Comparison of ENCODE assay signal across 18 cellular contexts in genomic region chr14:99512110-99512449, GRCh38. TPM values are rescaled to one million over a fixed set of nuclear protein-coding genes. Genes with fewer than 3 reads are reported as not detected.
DNase-seq lines count a peak whose midpoint lies in the region; ATAC-seq lines count a peak whose summit lies in the region.
"Had no signal": no experiment of that assay in that cellular context is flagged by ENCODE, and none has a peak within 500 bp of the region (broad histone marks: within the 10 kb centered on the region; RNA-seq: fewer than 3 reads in every experiment).

No MANE protein-coding gene starts in this region.

- H3K36me3 ChIP-seq in mesenchymal stem cell (ENCODE audit: control insufficient read depth in 1 of 2, insufficient read depth in 2 of 2, low read depth in 1 of 2, low read length in 2 of 2) = peaks cover 35 to 75% of the 10 kb centered on the region in 2 experiments
- H3K36me3 ChIP-seq in stomach smooth muscle (ENCODE audit: control insufficient read depth in 2 of 2, insufficient read depth in 2 of 2, low read length in 2 of 2) = peaks cover 32 to 38% of the 10 kb centered on the region in 2 donors

- H3K9ac ChIP-seq in mesenchymal stem cell (ENCODE audit: low read length) (peak overlapping the region; percentile 46), stomach smooth muscle (ENCODE audit: low read length in 2 of 2) (no peak overlapping the region)

- H2AK5ac ChIP-seq in mesenchymal stem cell (ENCODE audit: low read length, severe bottlenecking) = no peak overlapping the region

- peaks cover 0 to under 1% of the 10 kb centered on the region in 2 experiments for H3K27me3 ChIP-seq in mesenchymal stem cell (ENCODE audit: control insufficient read depth in 1 of 2, insufficient read depth in 1 of 2, low read length in 2 of 2)
- H3K27me3 ChIP-seq in stomach smooth muscle (ENCODE audit: control insufficient read depth in 1 of 2, insufficient read depth in 2 of 2, low read length in 2 of 2) = no peaks in the 10 kb centered on the region
- H3K27me3 ChIP-seq: thyroid gland had no signal

- H3K4me1 ChIP-seq in mesenchymal stem cell (ENCODE audit: control insufficient read depth, insufficient read depth, low read depth, low read length) = peaks cover 8% of the 10 kb centered on the region
- H3K4me1 ChIP-seq in stomach smooth muscle (ENCODE audit: control insufficient read depth, insufficient read depth, low read length) = peaks cover 26% of the 10 kb centered on the region
- H3K4me1 ChIP-seq: thyroid gland had no signal

- H3K14ac ChIP-seq in mesenchymal stem cell (ENCODE audit: low read length in 2 of 2) = no peak overlapping the region

- peak overlapping the region; percentile 29 for H3K27ac Mint-ChIP-seq in activated CD4-positive, alpha-beta T cell treated with anti-CD3 and anti-CD28 coated beads for 36 hours
- H3K27ac Mint-ChIP-seq in activated T-helper 17 cell treated with anti-CD3 and anti-CD28 coated beads, Interleukin-2, amount 50 U/mL, for 72 hours = peak overlapping the region; percentile 28
- no peak overlapping the region for H3K27ac Mint-ChIP-seq in activated CD4-positive, alpha-beta T cell treated with anti-CD3 and anti-CD28 coated beads, Interleukin-2, amount 10 ng/mL, durations not matched to agents 24 days and 14 days
- H3K27ac Mint-ChIP-seq: dendritic cell treated with granulocyte-macrophage colony-stimulating factor and Interleukin-4, amounts not matched to agents 40 ng/mL and 50 ng/mL, for 4 days had no signal

- no peaks in the 10 kb centered on the region for H3K9me3 Mint-ChIP-seq in activated CD4-positive, alpha-beta T cell treated with anti-CD3 and anti-CD28 coated beads for 36 hours (ENCODE audit: low read depth)
- no peaks in the 10 kb centered on the region for H3K9me3 Mint-ChIP-seq in activated T-helper 17 cell treated with anti-CD3 and anti-CD28 coated beads, Interleukin-2, amount 50 U/mL, for 72 hours
- H3K9me3 Mint-ChIP-seq in activated CD4-positive, alpha-beta T cell treated with anti-CD3 and anti-CD28 coated beads, Interleukin-2, amount 10 ng/mL, durations not matched to agents 24 days and 14 days = no peaks in the 10 kb centered on the region
- H3K9me3 Mint-ChIP-seq: dendritic cell treated with granulocyte-macrophage colony-stimulating factor and Interleukin-4, amounts not matched to agents 40 ng/mL and 50 ng/mL, for 4 days had no signal

- H3K9me3 ChIP-seq in mesenchymal stem cell (ENCODE audit: control insufficient read depth, low read length) = no peaks in the 10 kb centered on the region
- H3K9me3 ChIP-seq in stomach smooth muscle (ENCODE audit: control insufficient read depth in 2 of 2, low read length in 2 of 2) = no peaks in the 10 kb centered on the region
- H3K9me3 ChIP-seq: thyroid gland had no signal

- no peaks in the 10 kb centered on the region for H3K27me3 Mint-ChIP-seq in activated CD4-positive, alpha-beta T cell treated with anti-CD3 and anti-CD28 coated beads for 36 hours
- no peaks in the 10 kb centered on the region for H3K27me3 Mint-ChIP-seq in activated T-helper 17 cell treated with anti-CD3 and anti-CD28 coated beads, Interleukin-2, amount 50 U/mL, for 72 hours
- H3K27me3 Mint-ChIP-seq in activated CD4-positive, alpha-beta T cell treated with anti-CD3 and anti-CD28 coated beads, Interleukin-2, amount 10 ng/mL, durations not matched to agents 24 days and 14 days = no peaks in the 10 kb centered on the region
- H3K27me3 Mint-ChIP-seq: dendritic cell treated with granulocyte-macrophage colony-stimulating factor and Interleukin-4, amounts not matched to agents 40 ng/mL and 50 ng/mL, for 4 days had no signal

- no peak overlapping the region for H3K4me3 Mint-ChIP-seq in activated CD4-positive, alpha-beta T cell treated with anti-CD3 and anti-CD28 coated beads for 36 hours
- H3K4me3 Mint-ChIP-seq in activated T-helper 17 cell treated with anti-CD3 and anti-CD28 coated beads, Interleukin-2, amount 50 U/mL, for 72 hours = no peak overlapping the region
- no peak overlapping the region for H3K4me3 Mint-ChIP-seq in activated CD4-positive, alpha-beta T cell treated with anti-CD3 and anti-CD28 coated beads, Interleukin-2, amount 10 ng/mL, durations not matched to agents 24 days and 14 days
- H3K4me3 Mint-ChIP-seq: dendritic cell treated with granulocyte-macrophage colony-stimulating factor and Interleukin-4, amounts not matched to agents 40 ng/mL and 50 ng/mL, for 4 days had no signal

- peaks cover 10% of the 10 kb centered on the region for H3K79me1 ChIP-seq in mesenchymal stem cell (replicated peaks; ENCODE audit: low read length, poor library complexity, severe bottlenecking)

- H2AFZ ChIP-seq in mesenchymal stem cell (ENCODE audit: low read depth, low read length) = no peak overlapping the region

- no peak overlapping the region for H2BK12ac ChIP-seq in mesenchymal stem cell (ENCODE audit: low read length in 2 of 2)

- no peaks in the 10 kb centered on the region for H3K4me1 Mint-ChIP-seq in activated CD4-positive, alpha-beta T cell treated with anti-CD3 and anti-CD28 coated beads for 36 hours
- H3K4me1 Mint-ChIP-seq in activated T-helper 17 cell treated with anti-CD3 and anti-CD28 coated beads, Interleukin-2, amount 50 U/mL, for 72 hours = no peaks in the 10 kb centered on the region
- no peaks in the 10 kb centered on the region for H3K4me1 Mint-ChIP-seq in activated CD4-positive, alpha-beta T cell treated with anti-CD3 and anti-CD28 coated beads, Interleukin-2, amount 10 ng/mL, durations not matched to agents 24 days and 14 days

- H2BK15ac ChIP-seq in mesenchymal stem cell (ENCODE audit: low read depth, poor library complexity, severe bottlenecking) = no peak overlapping the region

- no peak overlapping the region for H3K27ac ChIP-seq in mesenchymal stem cell (ENCODE audit: low read length, poor library complexity, severe bottlenecking)
- H3K27ac ChIP-seq in stomach smooth muscle (ENCODE audit: low read length) = peak overlapping the region; percentile 84
- H3K27ac ChIP-seq: 22Rv1, C4-2B, thyroid gland had no signal

- no peak overlapping the region for H3K23ac ChIP-seq in mesenchymal stem cell (ENCODE audit: low read length in 2 of 2)

- POLR2A ChIA-PET in activated CD4-positive, alpha-beta T cell treated with anti-CD3 and anti-CD28 coated beads for 36 hours (lab: Charles Lee) = no interaction called here

- H3K4me2 ChIP-seq in mesenchymal stem cell (ENCODE audit: low read length, poor library complexity, severe bottlenecking) = no peak overlapping the region

- no peak for DNase-seq in activated CD4-positive, alpha-beta T cell treated with anti-CD3 and anti-CD28 coated beads for 36 hours
- no peak for DNase-seq in activated CD4-positive, alpha-beta T cell treated with anti-CD3 and anti-CD28 coated beads for 4 hours
- DNase-seq in mesenchymal stem cell = no peak
- no peak for DNase-seq in activated CD4-positive, alpha-beta T cell treated with anti-CD3 and anti-CD28 coated beads, Interleukin-2, amount 10 ng/mL, durations not matched to agents 24 days and 14 days
- DNase-seq: activated CD4-positive, alpha-beta T cell treated with anti-CD3 and anti-CD28 coated beads, Interleukin-2, amount 50 U/mL, for 48 hours; DMS79; MM.1S; NCI-H1930; NCI-H524 treated with DMSO at 0.1 percent for 48 hours; stimulated activated CD4-positive, alpha-beta T cell treated with anti-CD3 and anti-CD28 coated beads, Interleukin-2, amount 100 ng/mL, for 48 hours; thyroid gland had no signal

- WGBS in mesenchymal stem cell = 96% methylated on average over 9 of the region's 10 CpGs

- H3K4ac ChIP-seq in mesenchymal stem cell (ENCODE audit: low read depth in 1 of 2, low read length in 2 of 2) = no peak overlapping the region

- H3K4me3 ChIP-seq in mesenchymal stem cell (ENCODE audit: insufficient read depth in 1 of 2, low read depth in 1 of 2, low read length in 2 of 2) = no peak overlapping the region
- no peak overlapping the region for H3K4me3 ChIP-seq in stomach smooth muscle (ENCODE audit: low read length in 2 of 2)
- H3K4me3 ChIP-seq: thyroid gland had no signal

- no peak overlapping the region for H4K91ac ChIP-seq in mesenchymal stem cell (ENCODE audit: low read length)

- intact Hi-C loops in activated CD4-positive, alpha-beta T cell treated with anti-CD3 and anti-CD28 coated beads for 36 hours (cut with DNase I, micrococcal nuclease) = no loop called here
- intact Hi-C loops in activated CD4-positive, alpha-beta T cell treated with anti-CD3 and anti-CD28 coated beads, Interleukin-2, amount 10 ng/mL, durations not matched to agents 24 days and 14 days (cut with micrococcal nuclease) = no loop called here

- ATAC-seq in activated CD4-positive, alpha-beta T cell treated with anti-CD3 and anti-CD28 coated beads for 36 hours = no peak
- no peak for ATAC-seq in activated T-helper 17 cell treated with anti-CD3 and anti-CD28 coated beads, Interleukin-2, amount 50 U/mL, for 72 hours (replicated peaks)
- ATAC-seq in HG02938 (IDR thresholded peaks at IDR 0.05; ENCODE audit: unreplicated experiment) = no peak
- ATAC-seq in GM18907 (IDR thresholded peaks at IDR 0.05; ENCODE audit: unreplicated experiment) = no peak

- no peak overlapping the region for H4K8ac ChIP-seq in mesenchymal stem cell (ENCODE audit: low read length)

- CTCF ChIA-PET in activated CD4-positive, alpha-beta T cell treated with anti-CD3 and anti-CD28 coated beads for 36 hours (lab: Charles Lee) = no interaction called here

- no peak overlapping the region for H3K18ac ChIP-seq in mesenchymal stem cell (ENCODE audit: low read depth in 1 of 2, low read length in 2 of 2)

- no peak overlapping the region for H2BK5ac ChIP-seq in mesenchymal stem cell (ENCODE audit: low read depth, low read length, poor library complexity, severe bottlenecking)

- peaks cover 11% of the 10 kb centered on the region for H3K36me3 Mint-ChIP-seq in activated CD4-positive, alpha-beta T cell treated with anti-CD3 and anti-CD28 coated beads for 36 hours (ENCODE audit: low read depth)
- peaks cover 48% of the 10 kb centered on the region for H3K36me3 Mint-ChIP-seq in activated T-helper 17 cell treated with anti-CD3 and anti-CD28 coated beads, Interleukin-2, amount 50 U/mL, for 72 hours (ENCODE audit: low read depth)
- H3K36me3 Mint-ChIP-seq in activated CD4-positive, alpha-beta T cell treated with anti-CD3 and anti-CD28 coated beads, Interleukin-2, amount 10 ng/mL, durations not matched to agents 24 days and 14 days (ENCODE audit: low read depth) = peaks cover 23% of the 10 kb centered on the region

- H2BK120ac ChIP-seq in mesenchymal stem cell (ENCODE audit: low read depth, low read length) = no peak overlapping the region

RNA-seq across cellular contexts. Expression of gene CCNK, which starts 30.9 kb away (rescaled TPM):
- total RNA-seq in activated CD4-positive, alpha-beta T cell treated with anti-CD3 and anti-CD28 coated beads for 36 hours = 10 to 100 TPM; 93.7 to 96.2 TPM
- 10 to 100 TPM; 65.7 to 89.0 TPM for total RNA-seq in activated T-helper 17 cell treated with anti-CD3 and anti-CD28 coated beads, Interleukin-2, amount 50 U/mL, for 72 hours
- polyA plus RNA-seq in mesenchymal stem cell (2013, experiment 1 of 2) = 60.7 TPM
- 59.2 TPM for polyA plus RNA-seq in mesenchymal stem cell (2013, experiment 2 of 2)
- total RNA-seq in activated CD4-positive, alpha-beta T cell treated with anti-CD3 and anti-CD28 coated beads, Interleukin-2, amount 10 ng/mL, durations not matched to agents 24 days and 14 days = 79.5 and 83.6 TPM in 2 replicates

RNA-seq across cellular contexts. Expression of gene SETD3, which starts 31.4 kb away (rescaled TPM):
- 10 to 100 TPM; 51.5 to 62.3 TPM for total RNA-seq in activated CD4-positive, alpha-beta T cell treated with anti-CD3 and anti-CD28 coated beads for 36 hours
- total RNA-seq in activated T-helper 17 cell treated with anti-CD3 and anti-CD28 coated beads, Interleukin-2, amount 50 U/mL, for 72 hours = 10 to 100 TPM; 32.8 to 53.2 TPM
- polyA plus RNA-seq in mesenchymal stem cell (2013, experiment 1 of 2) = 32.0 TPM
- 31.1 TPM for polyA plus RNA-seq in mesenchymal stem cell (2013, experiment 2 of 2)
- 57.9 and 59.0 TPM in 2 replicates for total RNA-seq in activated CD4-positive, alpha-beta T cell treated with anti-CD3 and anti-CD28 coated beads, Interleukin-2, amount 10 ng/mL, durations not matched to agents 24 days and 14 days
